2 cellular contexts compared by ENCODE assay signal in the genomic region with DNA sequence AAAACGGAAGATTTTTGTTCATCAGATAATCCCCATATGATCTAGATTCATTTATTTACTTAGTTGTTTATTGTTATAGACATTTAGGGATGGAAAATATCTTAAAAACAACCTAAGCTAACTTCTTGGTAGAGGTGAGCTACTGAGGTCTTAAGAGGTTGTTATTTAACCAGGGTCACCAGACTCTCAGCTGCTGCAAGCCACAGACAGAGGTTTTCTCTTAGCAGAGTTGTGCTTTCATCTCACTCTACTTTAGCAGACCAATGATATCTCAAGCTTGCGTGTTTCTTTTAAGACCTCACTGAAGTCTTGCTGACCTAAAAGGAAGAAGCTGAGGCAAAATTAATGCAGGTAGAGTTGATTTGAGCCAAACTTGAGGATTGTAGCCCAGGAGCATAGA.
TF ChIP-seq lines count a peak whose summit lies in the region.

No MANE protein-coding gene starts in this region.

TF ChIP-seq in liver, 16 proteins besides CTCF, POLR2A, EP300 and RAD21 (continued from another document):
- TF ChIP-seq, protein P1, sequence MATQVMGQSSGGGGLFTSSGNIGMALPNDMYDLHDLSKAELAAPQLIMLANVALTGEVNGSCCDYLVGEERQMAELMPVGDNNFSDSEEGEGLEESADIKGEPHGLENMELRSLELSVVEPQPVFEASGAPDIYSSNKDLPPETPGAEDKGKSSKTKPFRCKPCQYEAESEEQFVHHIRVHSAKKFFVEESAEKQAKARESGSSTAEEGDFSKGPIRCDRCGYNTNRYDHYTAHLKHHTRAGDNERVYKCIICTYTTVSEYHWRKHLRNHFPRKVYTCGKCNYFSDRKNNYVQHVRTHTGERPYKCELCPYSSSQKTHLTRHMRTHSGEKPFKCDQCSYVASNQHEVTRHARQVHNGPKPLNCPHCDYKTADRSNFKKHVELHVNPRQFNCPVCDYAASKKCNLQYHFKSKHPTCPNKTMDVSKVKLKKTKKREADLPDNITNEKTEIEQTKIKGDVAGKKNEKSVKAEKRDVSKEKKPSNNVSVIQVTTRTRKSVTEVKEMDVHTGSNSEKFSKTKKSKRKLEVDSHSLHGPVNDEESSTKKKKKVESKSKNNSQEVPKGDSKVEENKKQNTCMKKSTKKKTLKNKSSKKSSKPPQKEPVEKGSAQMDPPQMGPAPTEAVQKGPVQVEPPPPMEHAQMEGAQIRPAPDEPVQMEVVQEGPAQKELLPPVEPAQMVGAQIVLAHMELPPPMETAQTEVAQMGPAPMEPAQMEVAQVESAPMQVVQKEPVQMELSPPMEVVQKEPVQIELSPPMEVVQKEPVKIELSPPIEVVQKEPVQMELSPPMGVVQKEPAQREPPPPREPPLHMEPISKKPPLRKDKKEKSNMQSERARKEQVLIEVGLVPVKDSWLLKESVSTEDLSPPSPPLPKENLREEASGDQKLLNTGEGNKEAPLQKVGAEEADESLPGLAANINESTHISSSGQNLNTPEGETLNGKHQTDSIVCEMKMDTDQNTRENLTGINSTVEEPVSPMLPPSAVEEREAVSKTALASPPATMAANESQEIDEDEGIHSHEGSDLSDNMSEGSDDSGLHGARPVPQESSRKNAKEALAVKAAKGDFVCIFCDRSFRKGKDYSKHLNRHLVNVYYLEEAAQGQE (IDR thresholded peaks at IDR 0.05) = no peak
- TF ChIP-seq YY1 (IDR thresholded peaks at IDR 0.05) (no peak), NR2F2 (IDR thresholded peaks at IDR 0.05) (no peak), TAF1 (conservative IDR thresholded peaks at IDR 0.05) (no peak), GABPA (IDR thresholded peaks at IDR 0.05 in 1 of 2, conservative IDR thresholded peaks at IDR 0.05 in 1 of 2) (no peak)

TF ChIP-seq in HepG2, 621 proteins besides CTCF, POLR2A, EP300 and RAD21 (continued from another document):
- TF ChIP-seq, protein P2, sequence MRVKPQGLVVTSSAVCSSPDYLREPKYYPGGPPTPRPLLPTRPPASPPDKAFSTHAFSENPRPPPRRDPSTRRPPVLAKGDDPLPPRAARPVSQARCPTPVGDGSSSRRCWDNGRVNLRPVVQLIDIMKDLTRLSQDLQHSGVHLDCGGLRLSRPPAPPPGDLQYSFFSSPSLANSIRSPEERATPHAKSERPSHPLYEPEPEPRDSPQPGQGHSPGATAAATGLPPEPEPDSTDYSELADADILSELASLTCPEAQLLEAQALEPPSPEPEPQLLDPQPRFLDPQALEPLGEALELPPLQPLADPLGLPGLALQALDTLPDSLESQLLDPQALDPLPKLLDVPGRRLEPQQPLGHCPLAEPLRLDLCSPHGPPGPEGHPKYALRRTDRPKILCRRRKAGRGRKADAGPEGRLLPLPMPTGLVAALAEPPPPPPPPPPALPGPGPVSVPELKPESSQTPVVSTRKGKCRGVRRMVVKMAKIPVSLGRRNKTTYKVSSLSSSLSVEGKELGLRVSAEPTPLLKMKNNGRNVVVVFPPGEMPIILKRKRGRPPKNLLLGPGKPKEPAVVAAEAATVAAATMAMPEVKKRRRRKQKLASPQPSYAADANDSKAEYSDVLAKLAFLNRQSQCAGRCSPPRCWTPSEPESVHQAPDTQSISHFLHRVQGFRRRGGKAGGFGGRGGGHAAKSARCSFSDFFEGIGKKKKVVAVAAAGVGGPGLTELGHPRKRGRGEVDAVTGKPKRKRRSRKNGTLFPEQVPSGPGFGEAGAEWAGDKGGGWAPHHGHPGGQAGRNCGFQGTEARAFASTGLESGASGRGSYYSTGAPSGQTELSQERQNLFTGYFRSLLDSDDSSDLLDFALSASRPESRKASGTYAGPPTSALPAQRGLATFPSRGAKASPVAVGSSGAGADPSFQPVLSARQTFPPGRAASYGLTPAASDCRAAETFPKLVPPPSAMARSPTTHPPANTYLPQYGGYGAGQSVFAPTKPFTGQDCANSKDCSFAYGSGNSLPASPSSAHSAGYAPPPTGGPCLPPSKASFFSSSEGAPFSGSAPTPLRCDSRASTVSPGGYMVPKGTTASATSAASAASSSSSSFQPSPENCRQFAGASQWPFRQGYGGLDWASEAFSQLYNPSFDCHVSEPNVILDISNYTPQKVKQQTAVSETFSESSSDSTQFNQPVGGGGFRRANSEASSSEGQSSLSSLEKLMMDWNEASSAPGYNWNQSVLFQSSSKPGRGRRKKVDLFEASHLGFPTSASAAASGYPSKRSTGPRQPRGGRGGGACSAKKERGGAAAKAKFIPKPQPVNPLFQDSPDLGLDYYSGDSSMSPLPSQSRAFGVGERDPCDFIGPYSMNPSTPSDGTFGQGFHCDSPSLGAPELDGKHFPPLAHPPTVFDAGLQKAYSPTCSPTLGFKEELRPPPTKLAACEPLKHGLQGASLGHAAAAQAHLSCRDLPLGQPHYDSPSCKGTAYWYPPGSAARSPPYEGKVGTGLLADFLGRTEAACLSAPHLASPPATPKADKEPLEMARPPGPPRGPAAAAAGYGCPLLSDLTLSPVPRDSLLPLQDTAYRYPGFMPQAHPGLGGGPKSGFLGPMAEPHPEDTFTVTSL (CRISPR knock-in tag; IDR thresholded peaks at IDR 0.05; ENCODE audit: borderline replicate concordance) = no peak
- TF ChIP-seq KDM3A (CRISPR knock-in tag; IDR thresholded peaks at IDR 0.05; ENCODE audit: low read depth) (no peak), ZNF75D (CRISPR knock-in tag; IDR thresholded peaks at IDR 0.05; ENCODE audit: borderline replicate concordance) (no peak), NFYC (CRISPR knock-in tag; IDR thresholded peaks at IDR 0.05) (no peak), ZNF839 (CRISPR knock-in tag; IDR thresholded peaks at IDR 0.05; ENCODE audit: borderline replicate concordance) (no peak), ZNF253 (CRISPR knock-in tag; IDR thresholded peaks at IDR 0.05; ENCODE audit: borderline replicate concordance) (no peak), RBAK (CRISPR knock-in tag; IDR thresholded peaks at IDR 0.05) (no peak), ZNF101 (CRISPR knock-in tag; IDR thresholded peaks at IDR 0.05; ENCODE audit: borderline replicate concordance, low read depth) (no peak), ZNF713 (CRISPR knock-in tag; IDR thresholded peaks at IDR 0.05) (no peak), SAP130 (CRISPR knock-in tag; IDR thresholded peaks at IDR 0.05; ENCODE audit: low read depth) (no peak)
- TF ChIP-seq, protein P3, sequence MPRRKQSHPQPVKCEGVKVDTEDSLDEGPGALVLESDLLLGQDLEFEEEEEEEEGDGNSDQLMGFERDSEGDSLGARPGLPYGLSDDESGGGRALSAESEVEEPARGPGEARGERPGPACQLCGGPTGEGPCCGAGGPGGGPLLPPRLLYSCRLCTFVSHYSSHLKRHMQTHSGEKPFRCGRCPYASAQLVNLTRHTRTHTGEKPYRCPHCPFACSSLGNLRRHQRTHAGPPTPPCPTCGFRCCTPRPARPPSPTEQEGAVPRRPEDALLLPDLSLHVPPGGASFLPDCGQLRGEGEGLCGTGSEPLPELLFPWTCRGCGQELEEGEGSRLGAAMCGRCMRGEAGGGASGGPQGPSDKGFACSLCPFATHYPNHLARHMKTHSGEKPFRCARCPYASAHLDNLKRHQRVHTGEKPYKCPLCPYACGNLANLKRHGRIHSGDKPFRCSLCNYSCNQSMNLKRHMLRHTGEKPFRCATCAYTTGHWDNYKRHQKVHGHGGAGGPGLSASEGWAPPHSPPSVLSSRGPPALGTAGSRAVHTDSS (CRISPR knock-in tag; conservative IDR thresholded peaks at IDR 0.05) = no peak
- TF ChIP-seq, protein P4, sequence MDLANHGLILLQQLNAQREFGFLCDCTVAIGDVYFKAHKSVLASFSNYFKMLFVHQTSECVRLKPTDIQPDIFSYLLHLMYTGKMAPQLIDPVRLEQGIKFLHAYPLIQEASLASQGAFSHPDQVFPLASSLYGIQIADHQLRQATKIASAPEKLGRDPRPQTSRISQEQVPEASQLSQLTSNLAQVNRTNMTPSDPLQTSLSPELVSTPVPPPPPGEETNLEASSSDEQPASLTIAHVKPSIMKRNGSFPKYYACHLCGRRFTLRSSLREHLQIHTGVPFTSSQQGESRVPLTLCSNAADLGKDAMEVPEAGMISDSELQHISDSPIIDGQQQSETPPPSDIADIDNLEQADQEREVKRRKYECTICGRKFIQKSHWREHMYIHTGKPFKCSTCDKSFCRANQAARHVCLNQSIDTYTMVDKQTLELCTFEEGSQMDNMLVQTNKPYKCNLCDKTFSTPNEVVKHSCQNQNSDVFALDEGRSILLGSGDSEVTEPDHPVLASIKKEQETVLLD (CRISPR knock-in tag; IDR thresholded peaks at IDR 0.05; ENCODE audit: low read depth) = no peak
- TF ChIP-seq, protein P5, sequence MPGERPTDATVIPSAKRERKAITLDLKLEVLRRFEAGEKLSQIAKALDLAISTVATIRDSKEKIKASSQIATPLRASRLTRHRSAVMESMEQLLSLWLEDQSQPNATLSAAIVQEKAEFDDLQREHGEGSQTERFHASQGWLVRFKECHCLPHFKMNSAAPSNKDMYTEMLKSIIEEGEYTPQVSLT (CRISPR knock-in tag; IDR thresholded peaks at IDR 0.05; ENCODE audit: borderline replicate concordance, low read depth) = no peak
